22 cellular contexts compared by ENCODE assay signal in the genomic region with DNA sequence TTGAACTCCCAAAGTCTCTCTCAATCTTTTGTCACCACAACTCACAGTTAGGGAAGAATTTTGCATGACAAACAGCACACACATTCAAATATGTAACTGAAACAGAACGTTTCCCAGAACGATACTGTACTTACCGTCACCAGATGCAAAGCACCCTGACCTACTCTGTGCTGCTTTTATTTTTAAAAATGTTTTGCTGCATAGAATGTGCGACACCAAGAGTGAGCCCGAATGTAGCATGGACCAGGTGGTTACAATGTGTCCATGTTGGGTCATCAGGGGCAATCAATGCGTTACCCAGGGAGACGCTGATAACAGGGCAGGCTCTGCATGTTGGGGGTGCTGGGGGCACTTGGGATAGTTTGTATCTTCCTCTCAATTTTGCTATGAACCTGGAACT. TPM values are rescaled to one million over a fixed set of nuclear protein-coding genes. Genes with fewer than 3 reads are reported as not detected.
DNase-seq lines count a peak whose midpoint lies in the region; ATAC-seq, FAIRE-seq and TF ChIP-seq lines count a peak whose summit lies in the region.
"Had no signal": no experiment of that assay in that cellular context is flagged by ENCODE, and none has a peak within 500 bp of the region (broad histone marks: within the 10 kb centered on the region; RNA-seq: fewer than 3 reads in every experiment).

No MANE protein-coding gene starts in this region.

- FAIRE-seq in GM12878 (lab: Jason Lieb, UNC), result peak; percentile 75
- FAIRE-seq: astrocyte, frontal cortex, GM19239, HepG2, urothelium cell line had no signal

- H3K4me1 ChIP-seq in GM12878 (ENCODE audit: control insufficient read depth, insufficient read depth, low read length) (peaks cover 18% of the 10 kb centered on the region), psoas muscle (peaks cover 13% of the 10 kb centered on the region)
- H3K4me1 ChIP-seq: colonic mucosa, HAP-1 had no signal

- TF ChIP-seq POLR2A in GM12878 (IDR thresholded peaks at IDR 0.05; ENCODE audit: low read depth, low read length), result no peak; the same call in 1 of the 2 replicates

- WGBS in GM12878 (ENCODE audit: insufficient coverage, insufficient replicate concordance, low lambda C conversion rate, missing lambda C conversion rate), result under 1% methylated on average over 7 of the region's 7 CpGs
- WGBS in psoas muscle, 3 donors, result 89 to 93% (median 90%) methylated on average over 7 of the region's 7 CpGs

- H3K79me2 ChIP-seq in GM12878 (ENCODE audit: control insufficient read depth, insufficient read depth, low read length), result no peaks in the 10 kb centered on the region

- peak; percentile 46 for ATAC-seq in GM18499 (IDR thresholded peaks at IDR 0.05; ENCODE audit: insufficient read depth, unreplicated experiment)
- peak; percentile 82 for ATAC-seq in GM21723 (IDR thresholded peaks at IDR 0.05; ENCODE audit: unreplicated experiment)
- peak; percentile 66 for ATAC-seq in HG03066 (IDR thresholded peaks at IDR 0.05; ENCODE audit: low read depth, unreplicated experiment)
- ATAC-seq in GM12878, result peak; percentile 86
- ATAC-seq in GM21737 (IDR thresholded peaks at IDR 0.05; ENCODE audit: unreplicated experiment), result no peak
- no peak for ATAC-seq in psoas muscle
- no peak for ATAC-seq in Right ventricle myocardium superior (ENCODE audit: poor library complexity)
- ATAC-seq: activated CD8-positive, alpha-beta memory T cell treated with anti-CD3 and anti-CD28 coated beads, Interleukin-2, amount 10 ng/mL, durations not matched to agents 7 days and 5 days; HepG2; lower lobe of right lung; natural killer cell treated with Interleukin-12 subunit alpha and Interleukin-12 subunit beta and Interleukin-15 and Interleukin-18, amount 100 ng/mL, for 72 hours; stimulated activated naive CD8-positive, alpha-beta T cell treated with anti-CD3 and anti-CD28 coated beads, Interleukin-15, amount 100 ng/mL, for 72 hours had no signal

- peak overlapping the region; percentile 34 for H3K4me3 ChIP-seq in GM12878
- no peak overlapping the region for H3K4me3 ChIP-seq in psoas muscle
- H3K4me3 ChIP-seq: colonic mucosa, HAP-1, lower lobe of right lung had no signal

- H3K27me3 ChIP-seq in GM12878 (replicated peaks in 1 of 2; ENCODE audit: control insufficient read depth in 2 of 2, insufficient read depth in 2 of 2, low read length in 1 of 2) (no peaks in the 10 kb centered on the region), psoas muscle (ENCODE audit: insufficient read depth in 3 of 3, low read length in 2 of 3) (peaks cover 0 to 5% (median 0%) of the 10 kb centered on the region in 3 donors)
- H3K27me3 ChIP-seq: colonic mucosa had no signal

- peak overlapping the region; percentile 86 for H3K4me2 ChIP-seq in GM12878 (ENCODE audit: control insufficient read depth, insufficient read depth)

- H4K20me1 ChIP-seq in GM12878 (ENCODE audit: control insufficient read depth, insufficient read depth), result no peaks in the 10 kb centered on the region

- no peaks in the 10 kb centered on the region for H3K9me3 ChIP-seq in GM12878 (replicated peaks; ENCODE audit: control insufficient read depth, insufficient read depth, low read length)
- no peaks in the 10 kb centered on the region for H3K9me3 ChIP-seq in psoas muscle
- H3K9me3 ChIP-seq: colonic mucosa, HAP-1, lower lobe of right lung had no signal

- no TSS peak for BruUV-seq in GM12878 (replicated peaks; lab: Mats Ljungman, UMichigan)

- intact Hi-C loops in GM12878 (cut with micrococcal nuclease; ENCODE audit: unreplicated experiment), result no loop called here
- intact Hi-C loops in psoas muscle (cut with DNase I), result no loop called here
- intact Hi-C loops in Right ventricle myocardium superior (cut with DNase I), result no loop called here

- H3K27ac ChIP-seq in GM12878 (ENCODE audit: control insufficient read depth, insufficient read depth), result peak overlapping the region; percentile 78
- H3K27ac ChIP-seq in psoas muscle, result no peak overlapping the region
- H3K27ac ChIP-seq: colonic mucosa, lower lobe of right lung had no signal

- TF ChIP-seq CTCF in GM12878 (IDR thresholded peaks at IDR 0.05 in 2 of 3, conservative IDR thresholded peaks at IDR 0.05 in 1 of 3; ENCODE audit: control insufficient read depth in 2 of 3, extremely low read depth in 1 of 3, insufficient read depth in 1 of 3, low read depth in 3 of 3, low read length in 3 of 3), result no peak
- no peak for TF ChIP-seq CTCF in psoas muscle (IDR thresholded peaks at IDR 0.05)

- SMC1A ChIA-PET in GM12878 (lab: Charles Lee; ENCODE audit: uncharacterized antibody, unreplicated experiment), result no interaction called here

- H2AFZ ChIP-seq in GM12878 (ENCODE audit: control insufficient read depth, low read depth, low read length), result peak overlapping the region; percentile 93

- DNase-seq in GM12878 (ENCODE audit: low read depth, low spot score) (peak; percentile 33), psoas muscle (no peak), Right ventricle myocardium superior (no peak)
- DNase-seq in activated T-cell treated with anti-CD3 and anti-CD28 coated beads, Interleukin-2, amount 50 U/mL, for 48 hours, result no peak
- DNase-seq: activated CD8-positive, alpha-beta memory T cell treated with anti-CD3 and anti-CD28 coated beads, Interleukin-2, amount 10 ng/mL, durations not matched to agents 7 days and 5 days; activated naive CD4-positive, alpha-beta T cell treated with anti-CD3 and anti-CD28 coated beads for 36 hours; colonic mucosa; lower lobe of right lung; NCI-H2029; NCI-H82; stimulated activated naive CD8-positive, alpha-beta T cell treated with anti-CD3 and anti-CD28 coated beads, Interleukin-15, amount 100 ng/mL, for 72 hours had no signal

- H3K36me3 ChIP-seq in GM12878 (ENCODE audit: control insufficient read depth in 2 of 2, insufficient read depth in 2 of 2, low read length in 1 of 2) (no peaks in the 10 kb centered on the region), psoas muscle (ENCODE audit: insufficient read depth in 1 of 2, low read depth in 1 of 2) (no peaks in the 10 kb centered on the region)
- H3K36me3 ChIP-seq: colonic mucosa, HAP-1, lower lobe of right lung had no signal

- POLR2A ChIA-PET in GM12878 (lab: Charles Lee), result no interaction called here

- CTCF ChIA-PET in GM12878 (lab: Yijun Ruan, JAX), result no interaction called here

- TF ChIP-seq RAD21 in GM12878 (IDR thresholded peaks at IDR 0.05; ENCODE audit: insufficient read depth, low read depth, low read length), result no peak

- no peak for TF ChIP-seq EP300 in GM12878 (IDR thresholded peaks at IDR 0.05; ENCODE audit: borderline replicate concordance in 1 of 2, control insufficient read depth in 1 of 2, low read depth in 2 of 2, low read length in 2 of 2)

- in situ Hi-C loops in GM12878 (cut with MboI), result no loop called here

- RAD21 ChIA-PET in GM12878 (lab: Charles Lee; ENCODE audit: unreplicated experiment), result no interaction called here

- H3K9ac ChIP-seq in GM12878 (ENCODE audit: control insufficient read depth, insufficient read depth, low read length), result peak overlapping the region; percentile 47; the same call in 1 of the 2 replicates

TF ChIP-seq in GM12878, 131 proteins besides CTCF, POLR2A, EP300 and RAD21 (continues in another document):
- TF ChIP-seq POU2F2 (IDR thresholded peaks at IDR 0.05; ENCODE audit: borderline replicate concordance, low read depth, low read length) (peak; percentile 72; the same call in 1 of the 3 replicates), ZZZ3 (IDR thresholded peaks at IDR 0.05; ENCODE audit: control insufficient read depth, insufficient read length, low read depth) (no peak), IKZF2 (IDR thresholded peaks at IDR 0.05) (peak in 1 of 2 experiments; percentile 27; a peak in 1 of 4 replicates), NR2F1 (conservative IDR thresholded peaks at IDR 0.05) (no peak), CHD1 (IDR thresholded peaks at IDR 0.05; ENCODE audit: low read depth, low read length) (no peak), TBL1XR1 (IDR thresholded peaks at IDR 0.05; ENCODE audit: low read depth, low read length) (no peak)

RNA-seq across cellular contexts. Expression of gene EIF5, which starts 14.6 kb away (rescaled TPM):
- total RNA-seq in GM12878 (2013; cell fraction: nucleolus; rRNA removed), result 250 and 254 TPM in 2 replicates
- total RNA-seq in GM12878 (2014; rRNA removed), result 68.6 and 75.6 TPM in 2 replicates
- total RNA-seq in GM12878 (2014; rRNA removed; fragmentation: Illumina TruSeq; extraction: Trizol), result 84.1 and 92.7 TPM in 2 replicates
- total RNA-seq in GM12878 (2021), result 156 and 166 TPM in 2 replicates
- 78.4 TPM for polyA plus RNA-seq in GM12878 (2011; ENCODE audit: low read depth)
- 268 and 275 TPM in 2 replicates for polyA plus RNA-seq in GM12878 (2011; rRNA removed)
- 141 and 164 TPM in 2 replicates for polyA plus RNA-seq in GM12878 (2011; cell fraction: cytosol; rRNA removed)
- polyA plus RNA-seq in GM12878 (2011; cell fraction: nucleus; rRNA removed), result 181 and 255 TPM in 2 replicates
- 118 and 152 TPM in 2 replicates for polyA plus RNA-seq in GM12878 (2012)
- 137 and 204 TPM in 2 replicates for polyA plus RNA-seq in GM12878 (2014; fragmentation: Illumina TruSeq; extraction: Trizol)
- polyA plus RNA-seq in GM12878 (2014; fragmentation: Nextera tagmentation; extraction: Ambion mirVana), result 10 to 100 TPM; 51.2 to 80.9 TPM
- 83.2 and 89.1 TPM in 2 replicates for polyA plus RNA-seq in GM12878 (2014; rRNA removed)
- 100 to 1,000 TPM; 312 to 360 TPM for polyA plus RNA-seq in GM12878 (2016; fragmentation: Nextera tagmentation; extraction: Ambion mirVana)
- 123 and 221 TPM in 2 replicates for polyA minus RNA-seq in GM12878 (2011; rRNA and poly(A)+ RNA removed)
- polyA minus RNA-seq in GM12878 (2011; cell fraction: cytosol; rRNA and poly(A)+ RNA removed), result 54.0 and 67.9 TPM in 2 replicates
- 134 and 194 TPM in 2 replicates for polyA minus RNA-seq in GM12878 (2011; cell fraction: nucleus; rRNA and poly(A)+ RNA removed)
- 100 to 1,000 TPM; 222 to 535 (median 414) TPM for total RNA-seq in psoas muscle
- polyA plus RNA-seq in psoas muscle, result 100 to 1,000 TPM; 163 to 381 (median 354) TPM
- 234 TPM for total RNA-seq in Right ventricle myocardium superior

Comparison
In these comparisons a context has a peak if more than half of its experiments do, and no peak if none do; other contexts are left out.
1. ATAC-seq: peak in GM18499 (single experiment), GM21723 (single experiment), HG03066 (single experiment) and GM12878 (single experiment); none in GM21737 (single experiment), psoas muscle (0 of 4) and Right ventricle myocardium superior (single experiment).